8 cellular contexts compared by ENCODE assay signal in genomic region chr2:43595603-43596412, GRCh38. TPM values are rescaled to one million over a fixed set of nuclear protein-coding genes. Genes with fewer than 3 reads are reported as not detected.
DNase-seq lines count a peak whose midpoint lies in the region; ATAC-seq and TF ChIP-seq lines count a peak whose summit lies in the region.

A gene with protein sequence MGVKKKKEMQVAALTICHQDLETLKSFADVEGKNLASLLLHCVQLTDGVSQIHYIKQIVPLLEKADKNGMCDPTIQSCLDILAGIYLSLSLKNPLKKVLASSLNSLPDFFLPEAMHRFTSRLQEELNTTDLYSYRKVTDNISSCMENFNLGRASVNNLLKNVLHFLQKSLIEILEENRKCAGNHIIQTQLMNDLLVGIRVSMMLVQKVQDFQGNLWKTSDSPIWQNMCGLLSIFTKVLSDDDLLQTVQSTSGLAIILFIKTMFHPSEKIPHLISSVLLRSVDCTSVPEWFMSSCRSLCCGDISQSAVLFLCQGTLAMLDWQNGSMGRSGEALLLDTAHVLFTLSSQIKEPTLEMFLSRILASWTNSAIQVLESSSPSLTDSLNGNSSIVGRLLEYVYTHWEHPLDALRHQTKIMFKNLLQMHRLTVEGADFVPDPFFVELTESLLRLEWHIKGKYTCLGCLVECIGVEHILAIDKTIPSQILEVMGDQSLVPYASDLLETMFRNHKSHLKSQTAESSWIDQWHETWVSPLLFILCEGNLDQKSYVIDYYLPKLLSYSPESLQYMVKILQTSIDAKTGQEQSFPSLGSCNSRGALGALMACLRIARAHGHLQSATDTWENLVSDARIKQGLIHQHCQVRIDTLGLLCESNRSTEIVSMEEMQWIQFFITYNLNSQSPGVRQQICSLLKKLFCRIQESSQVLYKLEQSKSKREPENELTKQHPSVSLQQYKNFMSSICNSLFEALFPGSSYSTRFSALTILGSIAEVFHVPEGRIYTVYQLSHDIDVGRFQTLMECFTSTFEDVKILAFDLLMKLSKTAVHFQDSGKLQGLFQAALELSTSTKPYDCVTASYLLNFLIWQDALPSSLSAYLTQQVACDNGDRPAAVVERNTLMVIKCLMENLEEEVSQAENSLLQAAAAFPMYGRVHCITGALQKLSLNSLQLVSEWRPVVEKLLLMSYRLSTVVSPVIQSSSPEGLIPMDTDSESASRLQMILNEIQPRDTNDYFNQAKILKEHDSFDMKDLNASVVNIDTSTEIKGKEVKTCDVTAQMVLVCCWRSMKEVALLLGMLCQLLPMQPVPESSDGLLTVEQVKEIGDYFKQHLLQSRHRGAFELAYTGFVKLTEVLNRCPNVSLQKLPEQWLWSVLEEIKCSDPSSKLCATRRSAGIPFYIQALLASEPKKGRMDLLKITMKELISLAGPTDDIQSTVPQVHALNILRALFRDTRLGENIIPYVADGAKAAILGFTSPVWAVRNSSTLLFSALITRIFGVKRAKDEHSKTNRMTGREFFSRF (N-terminal part only) (minus strand): TSS chr2:43596038. CDS start chr2:43592392, 3,646 bp downstream.

- DNase-seq in NCI-H187 (lab: John Stamatoyannopoulos, UW): peak; percentile 85 to 94
- DNase-seq in T-helper 2 cell: peak; percentile 79 to 99 (median 93)
- DNase-seq in anterior cingulate cortex (lab: John Stamatoyannopoulos, UW): peak; percentile 85 to 99 (median 96)
- DNase-seq in right atrium auricular region (ENCODE audit: low spot score): peak; percentile 99
- DNase-seq in pulmonary artery endothelial cell (ENCODE audit: low read depth, low spot score): peak; percentile 98
- DNase-seq in uterus: peak; percentile 98 to 100

- H3K9me3 ChIP-seq in right atrium auricular region (no peaks in the 10 kb centered on the region), uterus (no peaks in the 10 kb centered on the region)

- peak; percentile 82 to 93 for TF ChIP-seq POLR2A in uterus (IDR thresholded peaks at IDR 0.05)

- peak; percentile 99 for ATAC-seq in GM18498 (IDR thresholded peaks at IDR 0.05; ENCODE audit: unreplicated experiment)
- ATAC-seq in HG02938 (IDR thresholded peaks at IDR 0.05; ENCODE audit: unreplicated experiment): peak; percentile 99

- intact Hi-C loops in uterus (cut with DNase I; ENCODE audit: low total_unique reads): no loop called here

- H3K27ac ChIP-seq in right atrium auricular region: peak within 1 kb of the TSS; percentile 91 to 93
- peak within 1 kb of the TSS; percentile 87 to 93 for H3K27ac ChIP-seq in uterus

- H3K4me1 ChIP-seq in right atrium auricular region: peaks cover 0 to 22% of the 10 kb centered on the region in 2 donors
- peaks cover 5 to 7% of the 10 kb centered on the region in 2 donors for H3K4me1 ChIP-seq in uterus

- TF ChIP-seq CTCF in right atrium auricular region (IDR thresholded peaks at IDR 0.05): no peak
- peak in 2 of 4 experiments; percentile 3 to 20 for TF ChIP-seq CTCF in uterus (IDR thresholded peaks at IDR 0.05)

- no peaks in the 10 kb centered on the region for H3K27me3 ChIP-seq in right atrium auricular region
- no peaks in the 10 kb centered on the region for H3K27me3 ChIP-seq in uterus

- H3K36me3 ChIP-seq in right atrium auricular region (peaks cover 13% of the 10 kb centered on the region), uterus (no peaks in the 10 kb centered on the region)

- H3K4me3 ChIP-seq in right atrium auricular region: peak within 1 kb of the TSS; percentile 65
- H3K4me3 ChIP-seq in uterus: peak within 1 kb of the TSS; percentile 81 to 86

RNA-seq across cellular contexts. Expression of the gene that starts here (rescaled TPM):
- total RNA-seq in right atrium auricular region (10 to 100 TPM; 14.5 to 16.1 TPM), pulmonary artery endothelial cell (22.7 and 30.8 TPM in 2 replicates), uterus (10 to 100 TPM; 31.2 to 68.8 (median 54.9) TPM)

Comparison
In these comparisons a context has a peak if more than half of its experiments do, and no peak if none do; other contexts are left out.
1. Peak in every context shown above with its lines: DNase-seq, ATAC-seq, H3K4me3 ChIP-seq and H3K27ac ChIP-seq.